In genomic region chr3:55486101-55486856, GRCh38 we compare ENCODE assay signal across 9 cellular contexts. TPM values are rescaled to one million over a fixed set of nuclear protein-coding genes. Genes with fewer than 3 reads are reported as not detected.
DNase-seq lines count a peak whose midpoint lies in the region; ATAC-seq and TF ChIP-seq lines count a peak whose summit lies in the region.
"Had no signal": no experiment of that assay in that cellular context is flagged by ENCODE, and none has a peak within 500 bp of the region (broad histone marks: within the 10 kb centered on the region; RNA-seq: fewer than 3 reads in every experiment).

No MANE protein-coding gene starts in this region.

- peak overlapping the region; percentile 89 for H3K4me3 ChIP-seq in coronary artery
- peak overlapping the region; percentile 67 for H3K4me3 ChIP-seq in upper lobe of right lung

- ATAC-seq in upper lobe of right lung: peak; percentile 46
- ATAC-seq in GM18868 (IDR thresholded peaks at IDR 0.05; ENCODE audit: unreplicated experiment): no peak
- ATAC-seq in GM21717 (IDR thresholded peaks at IDR 0.05; ENCODE audit: unreplicated experiment): no peak

- DNase-seq in ELF-1 (ENCODE audit: low read depth, low spot score): peak; percentile 76
- peak; percentile 65 for DNase-seq in NCI-H226
- no peak for DNase-seq in coronary artery (ENCODE audit: low spot score)
- DNase-seq in medulla oblongata (ENCODE audit: extremely low spot score): peak; percentile 58
- DNase-seq in upper lobe of right lung: peak; percentile 89
- DNase-seq in GM19238 (ENCODE audit: insufficient read length, low spot score): no peak

- H3K36me3 ChIP-seq in upper lobe of right lung: no peaks in the 10 kb centered on the region

- intact Hi-C loops in upper lobe of right lung (cut with DNase I): no loop called here

- TF ChIP-seq CTCF in coronary artery (IDR thresholded peaks at IDR 0.05) (no peak), upper lobe of right lung (IDR thresholded peaks at IDR 0.05) (no peak)

- H3K27ac ChIP-seq in coronary artery (peak overlapping the region in 1 of 2 donors; percentile 54), upper lobe of right lung (peak overlapping the region; percentile 71)

- H3K9me3 ChIP-seq in upper lobe of right lung: no peaks in the 10 kb centered on the region

- H3K27me3 ChIP-seq in upper lobe of right lung: peaks cover 51% of the 10 kb centered on the region

- peaks cover 3% of the 10 kb centered on the region for H3K4me1 ChIP-seq in upper lobe of right lung

RNA-seq across cellular contexts. Expression of gene WNT5A, which starts 0.8 kb away (rescaled TPM):
- 24.5 TPM for total RNA-seq in upper lobe of right lung
- total RNA-seq: T-helper 2 cell treated with Interferon-gamma antibody and Interleukin-4, amounts not matched to agents 100 ng/mL and 5 ng/mL, for 36 hours had no signal

Comparison
In these comparisons a context has a peak if more than half of its experiments do, and no peak if none do; other contexts are left out.
1. DNase-seq: peak in ELF-1 (single experiment), NCI-H226 (single experiment), medulla oblongata (single experiment) and upper lobe of right lung (single experiment); none in coronary artery (single experiment) and GM19238 (single experiment).